In genomic region chr11:72793452-72794367, GRCh38 we compare ENCODE assay signal across 8 cellular contexts. TPM values are rescaled to one million over a fixed set of nuclear protein-coding genes. Genes with fewer than 3 reads are reported as not detected.
DNase-seq lines count a peak whose midpoint lies in the region; ATAC-seq and TF ChIP-seq lines count a peak whose summit lies in the region.

A gene with protein sequence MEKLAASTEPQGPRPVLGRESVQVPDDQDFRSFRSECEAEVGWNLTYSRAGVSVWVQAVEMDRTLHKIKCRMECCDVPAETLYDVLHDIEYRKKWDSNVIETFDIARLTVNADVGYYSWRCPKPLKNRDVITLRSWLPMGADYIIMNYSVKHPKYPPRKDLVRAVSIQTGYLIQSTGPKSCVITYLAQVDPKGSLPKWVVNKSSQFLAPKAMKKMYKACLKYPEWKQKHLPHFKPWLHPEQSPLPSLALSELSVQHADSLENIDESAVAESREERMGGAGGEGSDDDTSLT (minus strand): TSS chr11:72794047. CDS start chr11:72781181, 12,866 bp downstream.

- peak within 1 kb of the TSS; percentile 90 to 92 for H3K27ac ChIP-seq in left lung

- DNase-seq in CD1c-positive myeloid dendritic cell (ENCODE audit: extremely low spot score) (peak; percentile 99), NCI-H748 treated with DMSO at 0.1 percent for 48 hours (lab: John Stamatoyannopoulos, UW) (peak; percentile 87), dermis blood vessel endothelial cell (peak; percentile 96), left lung (peak; percentile 95 to 98)
- DNase-seq in activated CD4-positive, alpha-beta T cell treated with anti-CD3 and anti-CD28 coated beads, Interleukin-2, amount 50 U/mL, for 24 hours (ENCODE audit: low read depth in 1 of 2, low spot score in 1 of 2) = peak; percentile 87 to 91
- DNase-seq in stimulated activated CD4-positive, alpha-beta T cell treated with anti-CD3 and anti-CD28 coated beads, Interleukin-4, amount 100 ng/mL, for 1 hour = peak; percentile 94

- no peaks in the 10 kb centered on the region for H3K27me3 ChIP-seq in left lung

- H3K9me3 ChIP-seq in left lung = no peaks in the 10 kb centered on the region

- peaks cover 0 to 40% of the 10 kb centered on the region in 2 donors for H3K4me1 ChIP-seq in left lung

- peak; percentile 96 to 99 for TF ChIP-seq CTCF in left lung (IDR thresholded peaks at IDR 0.05)

- intact Hi-C loops in left lung (cut with DNase I) = loop anchor here in 1 of 2 donors (5.0 kb wide), 1 partner anchor 66 kb away; no protein-coding TSS in a partner anchor

- no peaks in the 10 kb centered on the region for H3K36me3 ChIP-seq in left lung

- peak; percentile 91 for ATAC-seq in GM19372 (IDR thresholded peaks at IDR 0.05; ENCODE audit: low read depth, unreplicated experiment)
- ATAC-seq in HG03558 (IDR thresholded peaks at IDR 0.05; ENCODE audit: extremely low read depth, unreplicated experiment) = peak; percentile 77
- peak; percentile 97 for ATAC-seq in left lung

- peak within 1 kb of the TSS; percentile 57 to 60 for H3K4me3 ChIP-seq in left lung

RNA-seq across cellular contexts. Expression of the gene that starts here (rescaled TPM):
- total RNA-seq in dermis blood vessel endothelial cell = 35.7 and 60.4 TPM in 2 replicates
- 100 to 1,000 TPM in 1 of 2 donors, 10 to 100 TPM in 1; 83.8 to 119 TPM for total RNA-seq in left lung

Comparison
In these comparisons a context has a peak if more than half of its experiments do, and no peak if none do; other contexts are left out.
1. Peak in every context shown above with its lines: DNase-seq, ATAC-seq, H3K4me3 ChIP-seq and H3K27ac ChIP-seq.